Comparison of ENCODE assay signal across 8 cellular contexts in the genomic region with DNA sequence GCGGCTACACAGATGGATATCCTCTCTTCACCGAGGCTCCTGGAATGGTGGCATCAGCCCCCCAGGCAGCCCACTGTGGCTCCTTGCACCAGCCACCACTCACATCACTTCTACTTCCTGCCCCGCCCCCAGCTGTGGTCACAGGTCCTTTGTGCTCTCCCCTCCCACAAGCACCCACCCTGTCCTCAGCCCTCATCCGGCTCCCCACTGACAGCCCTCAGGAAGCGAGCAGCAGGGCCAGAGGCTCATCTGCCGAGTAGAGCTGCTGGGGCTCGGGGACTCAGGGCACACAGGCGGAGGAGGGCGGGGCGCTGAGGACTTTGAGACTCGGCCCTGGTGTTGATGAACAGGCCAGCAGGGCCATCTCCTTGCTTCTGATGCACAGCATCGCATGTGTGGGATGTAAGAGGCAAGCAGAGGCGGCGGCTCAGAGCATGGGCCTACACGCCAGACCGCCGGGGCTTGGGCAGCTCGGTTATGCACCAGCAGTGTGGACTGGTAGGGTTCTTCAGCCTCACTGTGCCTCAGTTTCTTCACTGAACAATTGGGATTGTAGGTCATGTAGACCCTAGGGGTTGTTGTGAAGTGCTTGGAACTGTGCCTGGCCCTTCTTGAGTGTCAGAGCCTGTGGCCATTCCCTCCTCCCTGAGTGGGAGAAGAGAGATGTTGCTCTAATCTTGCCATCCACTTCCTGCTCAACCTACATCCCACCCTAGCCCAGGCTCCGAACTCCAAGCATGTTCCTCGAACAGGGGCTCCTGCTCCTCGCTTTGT. TPM values are rescaled to one million over a fixed set of nuclear protein-coding genes. Genes with fewer than 3 reads are reported as not detected.
DNase-seq lines count a peak whose midpoint lies in the region; ATAC-seq and TF ChIP-seq lines count a peak whose summit lies in the region.

PRF1 (minus strand) TSS at position 77 of the 774 bp plus-strand sequence. CDS start 1,839 bp downstream, outside the sequence.

- no peaks in the 10 kb centered on the region for H4K20me1 ChIP-seq in hepatocyte (ENCODE audit: insufficient read depth, poor library complexity, severe bottlenecking)

- no peak for ATAC-seq in GM21825 (IDR thresholded peaks at IDR 0.05; ENCODE audit: unreplicated experiment)
- ATAC-seq in HG03432 (IDR thresholded peaks at IDR 0.05; ENCODE audit: unreplicated experiment), result no peak
- ATAC-seq in HG03095 (IDR thresholded peaks at IDR 0.05; ENCODE audit: unreplicated experiment), result no peak

- peak within 1 kb of the TSS in 1 of 2 donors; percentile 28 for H3K4me3 ChIP-seq in esophagus (ENCODE audit: low read depth in 1 of 2, low read length in 2 of 2)
- H3K4me3 ChIP-seq in hepatocyte, result no peak within 1 kb of the TSS

- no peak within 1 kb of the TSS for H2AFZ ChIP-seq in hepatocyte

- no peak within 1 kb of the TSS for H3K4me2 ChIP-seq in hepatocyte

- TF ChIP-seq CTCF in GM20000 (IDR thresholded peaks at IDR 0.05; ENCODE audit: extremely low read depth, missing control alignments) (no peak), hepatocyte (IDR thresholded peaks at IDR 0.05; ENCODE audit: poor library complexity) (no peak)

- no peaks in the 10 kb centered on the region for H3K79me2 ChIP-seq in hepatocyte

- DNase-seq in GM20000 (ENCODE audit: low spot score), result peak; percentile 52
- DNase-seq in activated CD8-positive, alpha-beta memory T cell treated with anti-CD3 and anti-CD28 coated beads for 1 hour (ENCODE audit: extremely low read depth in 1 of 2, low read depth in 1 of 2), result peak; percentile 63 to 69
- peak; percentile 32 to 40 (median 33) for DNase-seq in stimulated activated CD4-positive, alpha-beta T cell treated with anti-CD3 and anti-CD28 coated beads, TNF-alpha, amount 100 ng/mL, for 1 hour (ENCODE audit: low read depth in 3 of 3, low spot score in 1 of 3)
- no peak for DNase-seq in hepatocyte (ENCODE audit: low spot score)

- no peaks in the 10 kb centered on the region for H3K36me3 ChIP-seq in esophagus (ENCODE audit: control insufficient read depth in 2 of 2, insufficient read depth in 2 of 2, low read length in 1 of 2)
- H3K36me3 ChIP-seq in hepatocyte (replicated peaks; ENCODE audit: insufficient read depth, low read depth), result no peaks in the 10 kb centered on the region

- H3K27ac ChIP-seq in esophagus (ENCODE audit: low read depth in 2 of 2, low read length in 1 of 2), result peak within 1 kb of the TSS; percentile 19 to 21
- no peak within 1 kb of the TSS for H3K27ac ChIP-seq in hepatocyte

- 75 to 85% methylated on average over 21 of the region's 21 CpGs for WGBS in esophagus, 2 donors
- 95% methylated on average over 21 of the region's 21 CpGs for WGBS in hepatocyte (ENCODE audit: low lambda C conversion rate, missing lambda C conversion rate)

- no peaks in the 10 kb centered on the region for H3K27me3 ChIP-seq in esophagus (ENCODE audit: control insufficient read depth in 1 of 2, insufficient read depth in 2 of 2, low read length in 2 of 2)
- H3K27me3 ChIP-seq in hepatocyte, result no peaks in the 10 kb centered on the region

- H3K9me3 ChIP-seq in esophagus (ENCODE audit: control insufficient read depth in 2 of 2, insufficient read depth in 1 of 2, low read depth in 1 of 2, low read length in 1 of 2) (no peaks in the 10 kb centered on the region), hepatocyte (ENCODE audit: low read depth) (no peaks in the 10 kb centered on the region)

- no peaks in the 10 kb centered on the region for H3K9me2 ChIP-seq in hepatocyte (replicated peaks; ENCODE audit: insufficient read depth)

- H3K4me1 ChIP-seq in esophagus (ENCODE audit: control insufficient read depth in 2 of 2, insufficient read depth in 2 of 2, low read length in 1 of 2), result peaks cover 0 to 4% of the 10 kb centered on the region in 2 donors
- no peaks in the 10 kb centered on the region for H3K4me1 ChIP-seq in hepatocyte (ENCODE audit: insufficient read depth)

RNA-seq across cellular contexts. Expression of gene PRF1, which starts in this region (rescaled TPM):
- polyA plus RNA-seq in esophagus, result 1 to 10 TPM in 1 of 2 donors, under 1 TPM in 1; 0.71 to 1.8 TPM
- total RNA-seq in hepatocyte, result not detected in 2 replicates
- polyA plus RNA-seq in hepatocyte, result 0.39 TPM in 1 of 2 replicates, not detected in the other
